In genomic region chr2:239880396-239880795, GRCh38 we compare ENCODE assay signal across 23 cellular contexts.
A peak's percentile ranks its signal among the peaks of the same experiment; 100 is the strongest.
DNase-seq lines count a peak whose midpoint lies in the region; ATAC-seq and TF ChIP-seq lines count a peak whose summit lies in the region.
"Had no signal": no experiment of that assay in that cellular context is flagged by ENCODE, and none has a peak within 500 bp of the region (broad histone marks: within the 10 kb centered on the region; RNA-seq: fewer than 3 reads in every experiment).

No MANE protein-coding gene starts in this region.

- no peak overlapping the region for H4K91ac ChIP-seq in neuronal stem cell (ENCODE audit: low read depth, low read length, poor library complexity)

- DNase-seq in right atrium auricular region (ENCODE audit: low spot score) (peak; percentile 50), right cardiac atrium (no peak), colonic mucosa (peak; percentile 10), neuronal stem cell (ENCODE audit: low spot score) (no peak), ureter (ENCODE audit: low spot score) (peak; percentile 27), AG08395 (ENCODE audit: low spot score) (no peak)
- DNase-seq: Calu3, EL, KG1, MV-4-11, NCI-H187, NCI-H226, NCI-H524, PC-3, RPMI8226, SIG-M5 had no signal

- no peaks in the 10 kb centered on the region for H3K36me3 ChIP-seq in right atrium auricular region
- H3K36me3 ChIP-seq in colonic mucosa, result no peaks in the 10 kb centered on the region
- no peaks in the 10 kb centered on the region for H3K36me3 ChIP-seq in neuronal stem cell (replicated peaks in 1 of 2; ENCODE audit: control insufficient read depth in 2 of 2, insufficient read depth in 2 of 2, low read length in 2 of 2)

- WGBS in right cardiac atrium, result 92% methylated on average over 3 of the region's 3 CpGs
- WGBS in neuronal stem cell (ENCODE audit: extremely low coverage in 2 of 2, insufficient read length in 2 of 2, insufficient replicate concordance in 1 of 2), 2 donors, result no CpG with 5 or more reads among the region's 3 CpGs

- H3K4ac ChIP-seq in neuronal stem cell (ENCODE audit: low read length), result no peak overlapping the region

- no peaks in the 10 kb centered on the region for H3K27me3 ChIP-seq in right atrium auricular region
- H3K27me3 ChIP-seq in right cardiac atrium (ENCODE audit: control insufficient read depth, insufficient read depth), result no peaks in the 10 kb centered on the region
- H3K27me3 ChIP-seq in colonic mucosa, result no peaks in the 10 kb centered on the region
- peaks cover 0 to 17% (median 0%) of the 10 kb centered on the region in 3 experiments for H3K27me3 ChIP-seq in neuronal stem cell (ENCODE audit: control insufficient read depth in 3 of 3, insufficient read depth in 3 of 3, low read depth in 1 of 3, low read length in 3 of 3)
- H3K27me3 ChIP-seq: BLaER1 treated with 17β-estradiol and CSF1 and Interleukin-3, amounts not matched to agents 10 nM and 100 nM had no signal

- H3K4me1 ChIP-seq in right atrium auricular region, result peaks cover 0 to 8% of the 10 kb centered on the region in 2 donors
- no peaks in the 10 kb centered on the region for H3K4me1 ChIP-seq in right cardiac atrium (ENCODE audit: control insufficient read depth, insufficient read depth, low read length)
- no peaks in the 10 kb centered on the region for H3K4me1 ChIP-seq in colonic mucosa
- no peaks in the 10 kb centered on the region for H3K4me1 ChIP-seq in neuronal stem cell (ENCODE audit: control insufficient read depth in 2 of 2, insufficient read depth in 1 of 2, low read depth in 1 of 2, low read length in 2 of 2)
- H3K4me1 ChIP-seq: A549 had no signal

- H3K14ac ChIP-seq in neuronal stem cell (ENCODE audit: low read length), result no peak overlapping the region

- H3K27ac ChIP-seq in right atrium auricular region, result no peak overlapping the region
- H3K27ac ChIP-seq in right cardiac atrium (ENCODE audit: low read length), result no peak overlapping the region
- no peak overlapping the region for H3K27ac ChIP-seq in colonic mucosa
- H3K27ac ChIP-seq in neuronal stem cell (replicated peaks; ENCODE audit: low read length), result no peak overlapping the region
- H3K27ac ChIP-seq: A549; BLaER1 treated with 17β-estradiol and CSF1 and Interleukin-3, amounts not matched to agents 10 nM and 100 nM had no signal

- intact Hi-C loops in right cardiac atrium (cut with DNase I), result loop anchor here in 2 of 4 donors (5.0 to 10.0 kb wide), 3 partner anchors 736 to 848 kb away; no protein-coding TSS in a partner anchor
- intact Hi-C loops in colonic mucosa (cut with DNase I), result loop anchor here (10.0 kb wide), 1 partner anchor 626 kb away; no protein-coding TSS in a partner anchor

- H3K4me3 ChIP-seq in right atrium auricular region (no peak overlapping the region), right cardiac atrium (ENCODE audit: low read length) (no peak overlapping the region), colonic mucosa (no peak overlapping the region), neuronal stem cell (ENCODE audit: low read length in 2 of 2) (no peak overlapping the region)
- H3K4me3 ChIP-seq: A549; BLaER1 treated with 17β-estradiol and CSF1 and Interleukin-3, amounts not matched to agents 10 nM and 100 nM; GM12878 had no signal

- no peak overlapping the region for H2BK12ac ChIP-seq in neuronal stem cell (ENCODE audit: low read length)

- H3K79me1 ChIP-seq in neuronal stem cell (ENCODE audit: low read depth, low read length), result no peaks in the 10 kb centered on the region

- no peak overlapping the region for H3K9ac ChIP-seq in colonic mucosa (ENCODE audit: low read depth in 2 of 2, low read length in 2 of 2)
- no peak overlapping the region for H3K9ac ChIP-seq in neuronal stem cell (ENCODE audit: low read depth, low read length, poor library complexity)
- H3K9ac ChIP-seq: BLaER1 treated with 17β-estradiol and CSF1 and Interleukin-3, amounts not matched to agents 10 nM and 100 nM had no signal

- no peak overlapping the region for H3K23ac ChIP-seq in neuronal stem cell (ENCODE audit: low read depth, low read length, poor library complexity)

- H3K9me3 ChIP-seq in right atrium auricular region (peaks cover 6 to 16% of the 10 kb centered on the region in 2 donors), right cardiac atrium (ENCODE audit: control insufficient read depth, low read length) (no peaks in the 10 kb centered on the region), colonic mucosa (no peaks in the 10 kb centered on the region), neuronal stem cell (replicated peaks in 1 of 2; ENCODE audit: control insufficient read depth in 2 of 2, insufficient read depth in 1 of 2, low read depth in 1 of 2, low read length in 2 of 2) (peaks cover 4 to 6% of the 10 kb centered on the region in 2 donors)

- peak overlapping the region; percentile 39 for H3K18ac ChIP-seq in neuronal stem cell (ENCODE audit: low read length)

- no peak overlapping the region for H3K4me2 ChIP-seq in neuronal stem cell (ENCODE audit: insufficient read depth, low read length, poor library complexity, severe bottlenecking)
- H3K4me2 ChIP-seq: A549; BLaER1 treated with 17β-estradiol and CSF1 and Interleukin-3, amounts not matched to agents 10 nM and 100 nM had no signal

- peak overlapping the region; percentile 10 for H2BK120ac ChIP-seq in neuronal stem cell (ENCODE audit: low read depth, low read length)

- TF ChIP-seq CTCF in right atrium auricular region (IDR thresholded peaks at IDR 0.05), result no peak
- TF ChIP-seq CTCF in colonic mucosa (IDR thresholded peaks at IDR 0.05), result no peak

- no peak overlapping the region for H2BK5ac ChIP-seq in neuronal stem cell (ENCODE audit: low read length)

- H2AK5ac ChIP-seq in neuronal stem cell (ENCODE audit: low read depth, low read length), result no peak overlapping the region

- no peak for ATAC-seq in right cardiac atrium
- ATAC-seq in HG03460 (IDR thresholded peaks at IDR 0.05; ENCODE audit: unreplicated experiment), result no peak
- no peak for ATAC-seq in HG02610 (IDR thresholded peaks at IDR 0.05; ENCODE audit: unreplicated experiment)
- ATAC-seq: A549; CD8-positive, alpha-beta T cell; GM12878; HepG2; PC-3 had no signal

- no peak overlapping the region for H2BK15ac ChIP-seq in neuronal stem cell (ENCODE audit: low read length)

- H4K8ac ChIP-seq in neuronal stem cell (ENCODE audit: low read depth, low read length), result no peak overlapping the region

- H2AFZ ChIP-seq in neuronal stem cell (ENCODE audit: low read length), result no peak overlapping the region

Comparison
In these comparisons a context has a peak if more than half of its experiments do, and no peak if none do; other contexts are left out.
1. DNase-seq: peak in right atrium auricular region (single experiment), colonic mucosa (single experiment) and ureter (single experiment); none in right cardiac atrium (0 of 3), neuronal stem cell (single experiment) and AG08395 (single experiment).